In genomic region chr12:65616022-65616421, GRCh38 we compare ENCODE assay signal across 23 cellular contexts.
"Had no signal": no experiment of that assay in that cellular context is flagged by ENCODE, and none has a peak within 500 bp of the region (broad histone marks: within the 10 kb centered on the region; RNA-seq: fewer than 3 reads in every experiment).

No MANE protein-coding gene starts in this region.

- DNase-seq: dorsolateral prefrontal cortex; effector CD4-positive, alpha-beta T cell; gastrocnemius medialis; head of caudate nucleus; mucosa of descending colon; naive B cell; stimulated activated CD4-positive, alpha-beta T cell treated with anti-CD3 and anti-CD28 coated beads, Interleukin-12 subunit alpha, Interleukin-12 subunit beta, amount 100 ng/mL, for 4 hours; stimulated activated CD4-positive, alpha-beta T cell treated with anti-CD3 and anti-CD28 coated beads, Interleukin-1b, Interleukin-23, amount 100 ng/mL, for 48 hours; stimulated activated CD4-positive, alpha-beta T cell treated with anti-CD3 and anti-CD28 coated beads, Interleukin-4, amount 100 ng/mL, for 1 hour; stimulated activated CD8-positive, alpha-beta memory T cell treated with anti-CD3 and anti-CD28 coated beads, Interleukin-4, amount 100 ng/mL, for 48 hours; stimulated activated naive CD4-positive, alpha-beta T cell; stimulated activated naive CD8-positive, alpha-beta T cell treated with anti-CD3 and anti-CD28 coated beads, Interleukin-15, amount 100 ng/mL, for 72 hours; transverse colon had no signal

- H2AFZ ChIP-seq: neural progenitor cell had no signal

- H3K4me2 ChIP-seq: neural progenitor cell had no signal

- H3K27ac ChIP-seq: dorsolateral prefrontal cortex, gastrocnemius medialis, neural progenitor cell, prostate gland, right atrium auricular region, suprapubic skin, transverse colon, vagina had no signal

- ATAC-seq: gastrocnemius medialis; left lobe of liver; mucosa of descending colon; sciatic nerve; stimulated activated naive CD8-positive, alpha-beta T cell treated with anti-CD3 and anti-CD28 coated beads, Interleukin-15, amount 100 ng/mL, for 72 hours had no signal

- H3K9ac ChIP-seq: neural progenitor cell had no signal

- H3K4me1 ChIP-seq: gastrocnemius medialis, neural progenitor cell, prostate gland, right atrium auricular region, suprapubic skin, transverse colon, vagina had no signal

- H3K36me3 ChIP-seq: gastrocnemius medialis, neural progenitor cell, prostate gland, right atrium auricular region, suprapubic skin, transverse colon, vagina had no signal

- FAIRE-seq: keratinocyte had no signal

- H3K27me3 ChIP-seq: neural progenitor cell, right atrium auricular region, vagina had no signal

- H3K4me3 ChIP-seq: dorsolateral prefrontal cortex, gastrocnemius medialis, lung, mucosa of descending colon, neural progenitor cell, prostate gland, right atrium auricular region, smooth muscle cell, suprapubic skin, transverse colon, vagina had no signal

- H3K9me3 ChIP-seq: gastrocnemius medialis, mucosa of descending colon, prostate gland, right atrium auricular region, suprapubic skin, transverse colon, vagina had no signal
